Comparison of ENCODE assay signal across 16 cellular contexts in genomic region chr11:121282886-121283502, GRCh38. TPM values are rescaled to one million over a fixed set of nuclear protein-coding genes. Genes with fewer than 3 reads are reported as not detected.
DNase-seq lines count a peak whose midpoint lies in the region; ATAC-seq and TF ChIP-seq lines count a peak whose summit lies in the region.
"Had no signal": no experiment of that assay in that cellular context is flagged by ENCODE, and none has a peak within 500 bp of the region (broad histone marks: within the 10 kb centered on the region; RNA-seq: fewer than 3 reads in every experiment).

No MANE protein-coding gene starts in this region.

- no peaks in the 10 kb centered on the region for H3K27me3 ChIP-seq in breast epithelium

- H3K4me3 Mint-ChIP-seq in stimulated activated memory B cell treated with anti-CD40 and anti-IgM and Interleukin-4, amounts not matched to agents 10 μg/mL and 1 μg/mL and 100 μg/mL, for 72 hours = no peak overlapping the region
- no peak overlapping the region for H3K4me3 Mint-ChIP-seq in type B pancreatic cell
- H3K4me3 Mint-ChIP-seq: CD4-positive, alpha-beta memory T cell had no signal

- peaks cover 43% of the 10 kb centered on the region for H3K27me3 Mint-ChIP-seq in stimulated activated memory B cell treated with anti-CD40 and anti-IgM and Interleukin-4, amounts not matched to agents 10 μg/mL and 1 μg/mL and 100 μg/mL, for 72 hours
- H3K27me3 Mint-ChIP-seq in type B pancreatic cell = peaks cover 2% of the 10 kb centered on the region

- H3K4me1 ChIP-seq in breast epithelium = no peaks in the 10 kb centered on the region
- H3K4me1 ChIP-seq: heart left ventricle, parathyroid adenoma had no signal

- TF ChIP-seq CTCF in type B pancreatic cell (conservative IDR thresholded peaks at IDR 0.05) (no peak), breast epithelium (IDR thresholded peaks at IDR 0.05) (no peak)

- peaks cover 0 to 8% of the 10 kb centered on the region in 2 donors for H3K9me3 ChIP-seq in breast epithelium
- H3K9me3 ChIP-seq: mucosa of descending colon had no signal

- no peak overlapping the region for H3K27ac Mint-ChIP-seq in stimulated activated memory B cell treated with anti-CD40 and anti-IgM and Interleukin-4, amounts not matched to agents 10 μg/mL and 1 μg/mL and 100 μg/mL, for 72 hours
- no peak overlapping the region for H3K27ac Mint-ChIP-seq in type B pancreatic cell
- H3K27ac Mint-ChIP-seq: CD4-positive, alpha-beta memory T cell had no signal

- no peak for TF ChIP-seq POLR2A in breast epithelium (IDR thresholded peaks at IDR 0.05)

- H3K4me1 Mint-ChIP-seq in stimulated activated memory B cell treated with anti-CD40 and anti-IgM and Interleukin-4, amounts not matched to agents 10 μg/mL and 1 μg/mL and 100 μg/mL, for 72 hours = peaks cover 11% of the 10 kb centered on the region
- H3K4me1 Mint-ChIP-seq in type B pancreatic cell (ENCODE audit: unreplicated experiment) = peaks cover 4% of the 10 kb centered on the region
- H3K4me1 Mint-ChIP-seq: CD4-positive, alpha-beta memory T cell had no signal

- peaks cover 5% of the 10 kb centered on the region for H3K9me3 Mint-ChIP-seq in stimulated activated memory B cell treated with anti-CD40 and anti-IgM and Interleukin-4, amounts not matched to agents 10 μg/mL and 1 μg/mL and 100 μg/mL, for 72 hours
- H3K9me3 Mint-ChIP-seq in type B pancreatic cell = peaks cover 10% of the 10 kb centered on the region

- peak; percentile 82 for ATAC-seq in GM21576 (IDR thresholded peaks at IDR 0.05; ENCODE audit: unreplicated experiment)
- ATAC-seq in HG03175 (IDR thresholded peaks at IDR 0.05; ENCODE audit: unreplicated experiment) = peak; percentile 97
- ATAC-seq in stimulated activated memory B cell treated with anti-CD40 and anti-IgM and Interleukin-4, amounts not matched to agents 10 μg/mL and 1 μg/mL and 100 μg/mL, for 72 hours = peak; percentile 39
- ATAC-seq: heart left ventricle, mucosa of descending colon had no signal

- intact Hi-C loops in breast epithelium (cut with DNase I; ENCODE audit: low total_unique reads) = no loop called here

- H3K36me3 Mint-ChIP-seq in stimulated activated memory B cell treated with anti-CD40 and anti-IgM and Interleukin-4, amounts not matched to agents 10 μg/mL and 1 μg/mL and 100 μg/mL, for 72 hours = peaks cover 6% of the 10 kb centered on the region
- H3K36me3 Mint-ChIP-seq in type B pancreatic cell = peaks cover 5% of the 10 kb centered on the region
- H3K36me3 Mint-ChIP-seq: CD4-positive, alpha-beta memory T cell had no signal

- DNase-seq in NOMO-1 treated with DMSO at 0.1 percent for 48 hours (lab: John Stamatoyannopoulos, UW; ENCODE audit: unreplicated experiment) (peak; percentile 16), NOMO-1 treated with dmso at 0.1 percent for 144 hours (lab: John Stamatoyannopoulos, UW; ENCODE audit: unreplicated experiment) (no peak), type B pancreatic cell (ENCODE audit: extremely low spot score, unreplicated experiment) (no peak), breast epithelium (ENCODE audit: low spot score in 2 of 2) (no peak)
- no peak for DNase-seq in stimulated activated naive CD4-positive, alpha-beta T cell treated with Interleukin-2 at 50 U/mL for 16 hours (lab: John Stamatoyannopoulos, UW)
- DNase-seq: activated CD4-positive, alpha-beta T cell treated with anti-CD3 and anti-CD28 coated beads, Interleukin-2, amount 50 U/mL, for 4 hours; CD4-positive, alpha-beta memory T cell; heart left ventricle; mucosa of descending colon; NCI-H2029; T-helper 9 cell had no signal

- H3K36me3 ChIP-seq in breast epithelium = no peaks in the 10 kb centered on the region
- H3K36me3 ChIP-seq: heart left ventricle had no signal

- H3K27ac ChIP-seq in breast epithelium = no peak overlapping the region
- H3K27ac ChIP-seq: heart left ventricle, parathyroid adenoma had no signal

- H3K4me3 ChIP-seq in breast epithelium = no peak overlapping the region
- H3K4me3 ChIP-seq: heart left ventricle, mucosa of descending colon, smooth muscle cell had no signal

RNA-seq across cellular contexts. Expression of gene SC5D, which starts 9.6 kb away (rescaled TPM):
- total RNA-seq in type B pancreatic cell (ENCODE audit: low replicate concordance) = 43.9 and 48.0 TPM in 2 replicates
- 10 to 100 TPM; 25.8 to 54.7 (median 51.5) TPM for total RNA-seq in breast epithelium

Comparison
In these comparisons a context has a peak if more than half of its experiments do, and no peak if none do; other contexts are left out.
1. ATAC-seq: peak in every context shown above with its lines; median percentile 97 in HG03175; 82 in GM21576; 39 in stimulated activated memory B cell treated with anti-CD40 and anti-IgM and Interleukin-4, amounts not matched to agents 10 μg/mL and 1 μg/mL and 100 μg/mL, for 72 hours.